8 cellular contexts compared by ENCODE assay signal in the genomic region with DNA sequence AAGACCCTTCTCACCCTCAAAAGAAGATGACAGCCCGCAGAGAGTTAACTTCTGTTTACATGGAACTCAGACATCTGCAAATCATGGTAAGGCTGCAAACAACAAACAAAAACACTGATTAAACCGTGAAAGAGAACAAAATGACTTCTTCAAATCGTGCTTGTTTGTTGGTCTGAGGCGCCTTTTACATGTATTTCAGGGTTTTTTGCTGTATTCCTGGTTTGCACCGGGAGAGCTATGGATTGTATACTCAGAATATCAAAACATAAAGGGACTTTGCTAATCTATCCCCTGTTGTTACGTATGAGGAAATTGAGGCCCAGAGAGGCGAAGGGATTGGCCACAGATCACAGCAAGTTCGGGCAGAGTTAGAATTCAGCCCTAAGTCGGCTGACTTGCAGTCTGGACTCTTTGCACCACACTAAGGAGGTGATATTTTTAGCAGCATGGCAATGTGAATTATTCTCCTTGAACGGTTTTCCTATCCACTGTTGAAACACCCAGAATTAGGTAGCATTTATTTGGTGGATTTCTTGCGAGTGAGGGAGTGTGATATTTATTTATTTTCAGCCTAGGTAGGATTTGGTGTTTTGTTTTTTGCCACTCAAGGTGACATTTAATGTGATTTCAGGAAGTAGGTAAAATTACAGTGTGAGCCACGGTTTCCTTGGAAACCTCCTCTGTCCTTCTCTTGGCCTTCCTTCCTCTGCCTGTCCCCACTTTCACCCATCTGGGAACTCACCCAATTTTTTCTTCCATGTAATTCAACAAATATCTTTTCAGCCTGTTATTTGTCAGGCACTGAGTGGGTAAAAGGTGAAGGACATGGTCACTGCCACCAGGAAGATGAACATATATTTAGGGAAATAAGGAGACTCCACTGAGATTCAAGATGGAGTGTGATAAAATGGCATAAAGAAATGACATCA. TPM values are rescaled to one million over a fixed set of nuclear protein-coding genes. Genes with fewer than 3 reads are reported as not detected.
DNase-seq lines count a peak whose midpoint lies in the region; ATAC-seq, FAIRE-seq and TF ChIP-seq lines count a peak whose summit lies in the region.

No MANE protein-coding gene starts in this region.

- no peak for FAIRE-seq in frontal cortex (lab: Jason Lieb, UNC)

- TF ChIP-seq CTCF in cardiac fibroblast (IDR thresholded peaks at IDR 0.05; ENCODE audit: low read depth, low read length), result no peak

- H3K4me3 ChIP-seq in cardiac fibroblast (replicated peaks in 1 of 2; ENCODE audit: low read depth in 2 of 2, low read length in 2 of 2), result peak overlapping the region; percentile 80 to 85
- H3K4me3 ChIP-seq in stomach smooth muscle (ENCODE audit: low read length in 2 of 2), result peak overlapping the region; percentile 83 to 99

- peak overlapping the region; percentile 76 to 82 for H3K9ac ChIP-seq in stomach smooth muscle (ENCODE audit: low read length in 2 of 2)

- peaks cover 26% of the 10 kb centered on the region for H3K4me1 ChIP-seq in stomach smooth muscle (ENCODE audit: control insufficient read depth, insufficient read depth, low read length)

- no peaks in the 10 kb centered on the region for H3K27me3 ChIP-seq in layer of hippocampus (ENCODE audit: control insufficient read depth, insufficient read depth, low read length)
- no peaks in the 10 kb centered on the region for H3K27me3 ChIP-seq in stomach smooth muscle (ENCODE audit: control insufficient read depth in 1 of 2, insufficient read depth in 2 of 2, low read length in 2 of 2)

- peak; percentile 18 for DNase-seq in stimulated activated CD4-positive, alpha-beta T cell treated with anti-CD3 and anti-CD28 coated beads, Interleukin-15, amount 100 ng/mL, for 24 hours
- DNase-seq in stimulated activated CD4-positive, alpha-beta T cell treated with anti-CD3 and anti-CD28 coated beads, Interleukin-12 subunit alpha, Interleukin-12 subunit beta, amount 100 ng/mL, for 4 hours, result no peak
- DNase-seq in OCI-M1 (lab: John Stamatoyannopoulos, UW) (peak; percentile 65), cardiac fibroblast (ENCODE audit: low read depth in 2 of 2) (peak; percentile 63 to 85), frontal cortex (ENCODE audit: low spot score in 2 of 2) (no peak)

- H3K36me3 ChIP-seq in stomach smooth muscle (ENCODE audit: control insufficient read depth in 2 of 2, insufficient read depth in 2 of 2, low read length in 2 of 2), result no peaks in the 10 kb centered on the region

- peak overlapping the region; percentile 97 for H3K27ac ChIP-seq in layer of hippocampus (ENCODE audit: low read depth, low read length)
- peak overlapping the region; percentile 73 for H3K27ac ChIP-seq in stomach smooth muscle (ENCODE audit: low read length)

- ATAC-seq in GM19455 (IDR thresholded peaks at IDR 0.05; ENCODE audit: unreplicated experiment), result no peak

- no peaks in the 10 kb centered on the region for H3K9me3 ChIP-seq in stomach smooth muscle (ENCODE audit: control insufficient read depth in 2 of 2, low read length in 2 of 2)

RNA-seq across cellular contexts. Expression of a gene that starts 1.0 kb away (rescaled TPM):
- total RNA-seq in frontal cortex, result 28.1 TPM

RNA-seq across cellular contexts. Expression of a gene that starts 4.2 kb away (rescaled TPM):
- total RNA-seq in frontal cortex, result 16.7 TPM

Comparison
In these comparisons a context has a peak if more than half of its experiments do, and no peak if none do; other contexts are left out.
1. DNase-seq: peak in stimulated activated CD4-positive, alpha-beta T cell treated with anti-CD3 and anti-CD28 coated beads, Interleukin-15, amount 100 ng/mL, for 24 hours (single experiment), OCI-M1 (single experiment) and cardiac fibroblast (2 of 2); none in stimulated activated CD4-positive, alpha-beta T cell treated with anti-CD3 and anti-CD28 coated beads, Interleukin-12 subunit alpha, Interleukin-12 subunit beta, amount 100 ng/mL, for 4 hours (single experiment) and frontal cortex (0 of 2).